3 cellular contexts compared by ENCODE assay signal in genomic region chr1:40893946-40894345, GRCh38.
TF ChIP-seq lines count a peak whose summit lies in the region.

No MANE protein-coding gene starts in this region.

TF ChIP-seq in liver, 16 proteins besides CTCF, POLR2A, EP300 and RAD21 (continued from another document):
- no peak for TF ChIP-seq JUND (IDR thresholded peaks at IDR 0.05)
- TF ChIP-seq FOXA1 (IDR thresholded peaks at IDR 0.05), result no peak
- TF ChIP-seq, protein P1, sequence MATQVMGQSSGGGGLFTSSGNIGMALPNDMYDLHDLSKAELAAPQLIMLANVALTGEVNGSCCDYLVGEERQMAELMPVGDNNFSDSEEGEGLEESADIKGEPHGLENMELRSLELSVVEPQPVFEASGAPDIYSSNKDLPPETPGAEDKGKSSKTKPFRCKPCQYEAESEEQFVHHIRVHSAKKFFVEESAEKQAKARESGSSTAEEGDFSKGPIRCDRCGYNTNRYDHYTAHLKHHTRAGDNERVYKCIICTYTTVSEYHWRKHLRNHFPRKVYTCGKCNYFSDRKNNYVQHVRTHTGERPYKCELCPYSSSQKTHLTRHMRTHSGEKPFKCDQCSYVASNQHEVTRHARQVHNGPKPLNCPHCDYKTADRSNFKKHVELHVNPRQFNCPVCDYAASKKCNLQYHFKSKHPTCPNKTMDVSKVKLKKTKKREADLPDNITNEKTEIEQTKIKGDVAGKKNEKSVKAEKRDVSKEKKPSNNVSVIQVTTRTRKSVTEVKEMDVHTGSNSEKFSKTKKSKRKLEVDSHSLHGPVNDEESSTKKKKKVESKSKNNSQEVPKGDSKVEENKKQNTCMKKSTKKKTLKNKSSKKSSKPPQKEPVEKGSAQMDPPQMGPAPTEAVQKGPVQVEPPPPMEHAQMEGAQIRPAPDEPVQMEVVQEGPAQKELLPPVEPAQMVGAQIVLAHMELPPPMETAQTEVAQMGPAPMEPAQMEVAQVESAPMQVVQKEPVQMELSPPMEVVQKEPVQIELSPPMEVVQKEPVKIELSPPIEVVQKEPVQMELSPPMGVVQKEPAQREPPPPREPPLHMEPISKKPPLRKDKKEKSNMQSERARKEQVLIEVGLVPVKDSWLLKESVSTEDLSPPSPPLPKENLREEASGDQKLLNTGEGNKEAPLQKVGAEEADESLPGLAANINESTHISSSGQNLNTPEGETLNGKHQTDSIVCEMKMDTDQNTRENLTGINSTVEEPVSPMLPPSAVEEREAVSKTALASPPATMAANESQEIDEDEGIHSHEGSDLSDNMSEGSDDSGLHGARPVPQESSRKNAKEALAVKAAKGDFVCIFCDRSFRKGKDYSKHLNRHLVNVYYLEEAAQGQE (IDR thresholded peaks at IDR 0.05), result no peak
- TF ChIP-seq FOXA2 (IDR thresholded peaks at IDR 0.05), result no peak
- TF ChIP-seq, protein P2, sequence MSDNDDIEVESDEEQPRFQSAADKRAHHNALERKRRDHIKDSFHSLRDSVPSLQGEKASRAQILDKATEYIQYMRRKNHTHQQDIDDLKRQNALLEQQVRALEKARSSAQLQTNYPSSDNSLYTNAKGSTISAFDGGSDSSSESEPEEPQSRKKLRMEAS (IDR thresholded peaks at IDR 0.05), result no peak
- TF ChIP-seq RXRA (IDR thresholded peaks at IDR 0.05), result no peak
- no peak for TF ChIP-seq ZBTB33 (IDR thresholded peaks at IDR 0.05)
- TF ChIP-seq YY1 (IDR thresholded peaks at IDR 0.05), result no peak
- TF ChIP-seq HNF4G (IDR thresholded peaks at IDR 0.05), result no peak
- TF ChIP-seq EGR1 (IDR thresholded peaks at IDR 0.05; ENCODE audit: low read depth in 2 of 2), result no peak
- no peak for TF ChIP-seq SP1 (IDR thresholded peaks at IDR 0.05)
- no peak for TF ChIP-seq NR2F2 (IDR thresholded peaks at IDR 0.05)
- no peak for TF ChIP-seq ATF3 (IDR thresholded peaks at IDR 0.05)
- no peak for TF ChIP-seq HNF4A (conservative IDR thresholded peaks at IDR 0.05)

TF ChIP-seq in HEK293, 187 proteins besides CTCF, POLR2A, EP300 and RAD21 (continued from another document):
- TF ChIP-seq SCRT1 (tag by site-specific recombination; IDR thresholded peaks at IDR 0.05; ENCODE audit: borderline replicate concordance) (no peak), ZNF155 (tag by site-specific recombination; IDR thresholded peaks at IDR 0.05) (no peak), KLF16 (tag by site-specific recombination; IDR thresholded peaks at IDR 0.05) (no peak), SETDB1 (IDR thresholded peaks at IDR 0.05; ENCODE audit: insufficient read length, low read length) (peak; percentile 61)

TF ChIP-seq in K562, 482 proteins besides CTCF, POLR2A, EP300 and RAD21:
- TF ChIP-seq ZNF280A (IDR thresholded peaks at IDR 0.05; ENCODE audit: low read depth, partially characterized antibody) (peak; percentile 69), HLTF (IDR thresholded peaks at IDR 0.05) (0 out of 2 replicates have a peak, but pooled peaks have one; percentile 17), ZNF12 (CRISPR knock-in tag; IDR thresholded peaks at IDR 0.05) (no peak), HDAC1 (IDR thresholded peaks at IDR 0.05) (no peak), CBX5 (IDR thresholded peaks at IDR 0.05; ENCODE audit: borderline replicate concordance, low read depth) (peak; percentile 91), NONO (IDR thresholded peaks at IDR 0.05; ENCODE audit: low read depth in 2 of 2, low read length in 1 of 2) (no peak), CBX3 (IDR thresholded peaks at IDR 0.05; ENCODE audit: borderline replicate concordance in 1 of 2, low read length in 2 of 2) (0 out of 3 replicates have a peak, but pooled peaks of 1 of the 2 experiments have one; percentile 60), TAF7 (tag; IDR thresholded peaks at IDR 0.05) (no peak), KAT2B (IDR thresholded peaks at IDR 0.05; ENCODE audit: low read depth, low read length) (no peak), TEAD2 (tag; IDR thresholded peaks at IDR 0.05) (no peak), TRIM28 (IDR thresholded peaks at IDR 0.05) (peak; percentile 71), RCOR1 (IDR thresholded peaks at IDR 0.05; ENCODE audit: borderline replicate concordance in 1 of 2, low read depth in 2 of 2, low read length in 2 of 2) (no peak), TRIM24 (IDR thresholded peaks at IDR 0.05) (peak in 1 of 2 experiments; percentile 56; a peak in 2 of 4 replicates), ZFP36 (IDR thresholded peaks at IDR 0.05; ENCODE audit: low read depth, low read length, partially characterized antibody) (peak; percentile 56), PKNOX1 (IDR thresholded peaks at IDR 0.05) (no peak), PYGO2 (tag; IDR thresholded peaks at IDR 0.05) (no peak)
- TF ChIP-seq, protein P3, sequence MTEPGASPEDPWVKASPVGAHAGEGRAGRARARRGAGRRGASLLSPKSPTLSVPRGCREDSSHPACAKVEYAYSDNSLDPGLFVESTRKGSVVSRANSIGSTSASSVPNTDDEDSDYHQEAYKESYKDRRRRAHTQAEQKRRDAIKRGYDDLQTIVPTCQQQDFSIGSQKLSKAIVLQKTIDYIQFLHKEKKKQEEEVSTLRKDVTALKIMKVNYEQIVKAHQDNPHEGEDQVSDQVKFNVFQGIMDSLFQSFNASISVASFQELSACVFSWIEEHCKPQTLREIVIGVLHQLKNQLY (CRISPR knock-in tag; conservative IDR thresholded peaks at IDR 0.05), result no peak
- TF ChIP-seq, protein P1 (CRISPR knock-in tag; IDR thresholded peaks at IDR 0.05; ENCODE audit: low read depth), result no peak
